19 cellular contexts compared by ENCODE assay signal in genomic region chr2:136112949-136113766, GRCh38. TPM values are rescaled to one million over a fixed set of nuclear protein-coding genes. Genes with fewer than 3 reads are reported as not detected.
DNase-seq lines count a peak whose midpoint lies in the region; ATAC-seq, FAIRE-seq and TF ChIP-seq lines count a peak whose summit lies in the region.
"Had no signal": no experiment of that assay in that cellular context is flagged by ENCODE, and none has a peak within 500 bp of the region (broad histone marks: within the 10 kb centered on the region; RNA-seq: fewer than 3 reads in every experiment).

No MANE protein-coding gene starts in this region.

- peaks cover 31% of the 10 kb centered on the region for H3K36me3 ChIP-seq in neutrophil
- H3K36me3 ChIP-seq: left ventricle myocardium inferior, WERI-Rb-1 had no signal

- DNase-seq in NK-92 treated with Interleukin-12 subunit alpha and Interleukin-12 subunit beta, amount 100 ng/mL, for 24 hours (lab: John Stamatoyannopoulos, UW): peak; percentile 23
- DNase-seq in NK-92 (lab: John Stamatoyannopoulos, UW; ENCODE audit: unreplicated experiment) (no peak), NOMO-1 (lab: John Stamatoyannopoulos, UW; ENCODE audit: unreplicated experiment in 2 of 2) (peak; percentile 80 to 97), RCC 7860 (ENCODE audit: low spot score) (no peak)
- DNase-seq: activated T-cell treated with anti-CD3 and anti-CD28 coated beads for 4 hours, body of pancreas, heart right ventricle, left ventricle myocardium inferior, NCI-H2081 treated with DMSO at 0.1 percent for 48 hours, small intestine, WERI-Rb-1 had no signal

- H3K27me3 ChIP-seq in neutrophil: no peaks in the 10 kb centered on the region
- H3K27me3 ChIP-seq: body of pancreas had no signal

- peak overlapping the region; percentile 73 for H3K27ac Mint-ChIP-seq in activated T-helper 17 cell treated with anti-CD3 and anti-CD28 coated beads, Interleukin-2, amount 50 U/mL, for 72 hours

- FAIRE-seq in RCC 7860 (lab: Jason Lieb, UNC): no peak
- FAIRE-seq: A549, endothelial cell of umbilical vein, H54, HepG2, small intestine had no signal

- no peaks in the 10 kb centered on the region for H3K9me3 Mint-ChIP-seq in activated T-helper 17 cell treated with anti-CD3 and anti-CD28 coated beads, Interleukin-2, amount 50 U/mL, for 72 hours

- H3K9me3 ChIP-seq in neutrophil: no peaks in the 10 kb centered on the region
- H3K9me3 ChIP-seq: A549, body of pancreas, heart right ventricle, left ventricle myocardium inferior had no signal

- H3K36me3 Mint-ChIP-seq in activated T-helper 17 cell treated with anti-CD3 and anti-CD28 coated beads, Interleukin-2, amount 50 U/mL, for 72 hours (ENCODE audit: low read depth): peaks cover 61% of the 10 kb centered on the region

- peak overlapping the region; percentile 94 for H3K4me3 Mint-ChIP-seq in activated T-helper 17 cell treated with anti-CD3 and anti-CD28 coated beads, Interleukin-2, amount 50 U/mL, for 72 hours

- no peaks in the 10 kb centered on the region for H3K27me3 Mint-ChIP-seq in activated T-helper 17 cell treated with anti-CD3 and anti-CD28 coated beads, Interleukin-2, amount 50 U/mL, for 72 hours

- ATAC-seq in activated T-helper 17 cell treated with anti-CD3 and anti-CD28 coated beads, Interleukin-2, amount 50 U/mL, for 72 hours (replicated peaks): no peak
- ATAC-seq in GM21360 (IDR thresholded peaks at IDR 0.05; ENCODE audit: unreplicated experiment): no peak
- no peak for ATAC-seq in HG03457 (IDR thresholded peaks at IDR 0.05; ENCODE audit: unreplicated experiment)
- ATAC-seq: A549, body of pancreas, heart right ventricle, HepG2 had no signal

- H3K27ac ChIP-seq in neutrophil: peak overlapping the region; percentile 100
- H3K27ac ChIP-seq: A549, body of pancreas, left ventricle myocardium inferior, WERI-Rb-1 had no signal

- TF ChIP-seq CTCF in neutrophil (IDR thresholded peaks at IDR 0.05): no peak

- peaks cover 58 to 60% of the 10 kb centered on the region in 2 experiments for H3K4me1 ChIP-seq in neutrophil (ENCODE audit: control insufficient read depth in 1 of 2, insufficient read depth in 1 of 2, low read depth in 1 of 2, low read length in 1 of 2)

- peaks cover 28% of the 10 kb centered on the region for H3K4me1 Mint-ChIP-seq in activated T-helper 17 cell treated with anti-CD3 and anti-CD28 coated beads, Interleukin-2, amount 50 U/mL, for 72 hours

- H3K4me3 ChIP-seq in neutrophil (ENCODE audit: low read depth in 1 of 2, low read length in 1 of 2): peak overlapping the region; percentile 92 to 98
- H3K4me3 ChIP-seq: A549, body of pancreas, left ventricle myocardium inferior had no signal

RNA-seq across cellular contexts. Expression of gene CXCR4, which starts 4.8 kb away (rescaled TPM):
- total RNA-seq in activated T-helper 17 cell treated with anti-CD3 and anti-CD28 coated beads, Interleukin-2, amount 50 U/mL, for 72 hours: 100 to 1,000 TPM; 330 to 360 TPM

Comparison
In these comparisons a context has a peak if more than half of its experiments do, and no peak if none do; other contexts are left out.
1. DNase-seq: peak in NK-92 treated with Interleukin-12 subunit alpha and Interleukin-12 subunit beta, amount 100 ng/mL, for 24 hours (single experiment) and NOMO-1 (2 of 2); none in NK-92 (single experiment) and RCC 7860 (single experiment).